In the genomic region with DNA sequence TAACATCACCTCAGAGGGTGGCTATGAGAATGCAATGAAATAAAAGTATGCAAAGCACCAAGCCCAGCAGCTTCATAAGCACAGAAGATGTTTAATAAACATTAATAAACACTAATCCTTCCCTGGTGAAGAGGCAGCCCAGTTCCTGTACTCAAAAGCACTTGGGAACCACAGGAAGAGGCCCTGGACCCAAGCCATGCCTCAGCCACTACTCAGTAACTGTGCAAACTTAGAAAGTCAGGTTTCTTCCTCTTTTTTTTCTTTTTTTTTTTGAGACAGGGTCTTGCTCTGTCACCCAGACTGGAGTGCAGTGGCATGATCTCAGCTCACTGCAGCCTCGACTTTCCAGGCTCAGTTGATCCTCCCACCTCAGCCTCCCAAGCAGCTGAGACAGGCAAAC, we compare ENCODE assay signal across 11 cellular contexts. TPM values are rescaled to one million over a fixed set of nuclear protein-coding genes. Genes with fewer than 3 reads are reported as not detected.
A peak's percentile ranks its signal among the peaks of the same experiment; 100 is the strongest.
DNase-seq lines count a peak whose midpoint lies in the region; ATAC-seq and TF ChIP-seq lines count a peak whose summit lies in the region.
"Had no signal": no experiment of that assay in that cellular context is flagged by ENCODE, and none has a peak within 500 bp of the region (broad histone marks: within the 10 kb centered on the region; RNA-seq: fewer than 3 reads in every experiment).

No MANE protein-coding gene starts in this region.

- no peaks in the 10 kb centered on the region for H3K36me3 Mint-ChIP-seq in natural killer cell
- H3K36me3 Mint-ChIP-seq in natural killer cell treated with Interleukin-12 subunit alpha and Interleukin-12 subunit beta and Interleukin-15 and Interleukin-18, amount 100 ng/mL, for 72 hours, result no peaks in the 10 kb centered on the region

- no peak for ATAC-seq in natural killer cell
- ATAC-seq in natural killer cell treated with Interleukin-12 subunit alpha and Interleukin-12 subunit beta and Interleukin-15 and Interleukin-18, amount 100 ng/mL, for 72 hours, result no peak

- H3K9me3 ChIP-seq in fibroblast of lung (ENCODE audit: control insufficient read depth, insufficient read depth, low read depth, low read length), result no peaks in the 10 kb centered on the region
- no peaks in the 10 kb centered on the region for H3K9me3 ChIP-seq in transverse colon
- H3K9me3 ChIP-seq in uterus, result no peaks in the 10 kb centered on the region
- H3K9me3 ChIP-seq: Caco-2 had no signal

- WGBS in transverse colon (ENCODE audit: low coverage in 1 of 2), 2 donors, result 29 to 61% methylated on average over 1 of the region's 1 CpG

- no peaks in the 10 kb centered on the region for H4K20me1 ChIP-seq in fibroblast of lung (ENCODE audit: control insufficient read depth, extremely low read depth, insufficient read depth, low read length)

- DNase-seq in natural killer cell, result no peak
- DNase-seq in natural killer cell treated with Interleukin-12 subunit alpha and Interleukin-12 subunit beta and Interleukin-15 and Interleukin-18, amount 100 ng/mL, for 72 hours (ENCODE audit: low spot score), result no peak
- peak; percentile 73 for DNase-seq in OCI-M1 (lab: John Stamatoyannopoulos, UW)
- peak; percentile 39 to 45 for DNase-seq in fibroblast of lung (ENCODE audit: low read depth in 2 of 2)
- no peak for DNase-seq in transverse colon
- no peak for DNase-seq in uterus
- no peak for DNase-seq in stimulated activated CD4-positive, alpha-beta T cell treated with anti-CD3 and anti-CD28 coated beads, Interleukin-2, amount 100 ng/mL, for 48 hours
- no peak for DNase-seq in anterior cingulate cortex (lab: John Stamatoyannopoulos, UW)
- DNase-seq: Caco-2, hypothalamus, NCI-H1417 had no signal

- H3K4me1 ChIP-seq in fibroblast of lung (ENCODE audit: control insufficient read depth, extremely low read depth, insufficient read depth, low read length) (peaks cover 43% of the 10 kb centered on the region), transverse colon (peaks cover 29 to 92% (median 51%) of the 10 kb centered on the region in 4 donors), uterus (peaks cover 0 to 11% of the 10 kb centered on the region in 2 donors)

- TF ChIP-seq CTCF in natural killer cell (IDR thresholded peaks at IDR 0.05) (no peak), fibroblast of lung (conservative IDR thresholded peaks at IDR 0.05 in 1 of 2, IDR thresholded peaks at IDR 0.05 in 1 of 2; ENCODE audit: low read depth in 1 of 2, low read length in 2 of 2) (no peak), transverse colon (IDR thresholded peaks at IDR 0.05) (no peak), uterus (IDR thresholded peaks at IDR 0.05) (no peak)

- H2AFZ ChIP-seq in fibroblast of lung (ENCODE audit: low read length), result no peak overlapping the region

- peaks cover 97% of the 10 kb centered on the region for H3K79me2 ChIP-seq in fibroblast of lung (ENCODE audit: control insufficient read depth, insufficient read depth, low read length)

- H3K4me2 ChIP-seq in fibroblast of lung (ENCODE audit: extremely low read depth, insufficient read depth, low read length), result no peak overlapping the region

- H3K9me3 Mint-ChIP-seq in natural killer cell, result no peaks in the 10 kb centered on the region
- no peaks in the 10 kb centered on the region for H3K9me3 Mint-ChIP-seq in natural killer cell treated with Interleukin-12 subunit alpha and Interleukin-12 subunit beta and Interleukin-15 and Interleukin-18, amount 100 ng/mL, for 72 hours

- H3K27ac Mint-ChIP-seq in natural killer cell, result peak overlapping the region; percentile 31 to 70
- H3K27ac Mint-ChIP-seq in natural killer cell treated with Interleukin-12 subunit alpha and Interleukin-12 subunit beta and Interleukin-15 and Interleukin-18, amount 100 ng/mL, for 72 hours, result no peak overlapping the region

- H3K27me3 Mint-ChIP-seq in natural killer cell (ENCODE audit: low read depth in 2 of 2), result no peaks in the 10 kb centered on the region
- no peaks in the 10 kb centered on the region for H3K27me3 Mint-ChIP-seq in natural killer cell treated with Interleukin-12 subunit alpha and Interleukin-12 subunit beta and Interleukin-15 and Interleukin-18, amount 100 ng/mL, for 72 hours

- H3K27ac ChIP-seq in fibroblast of lung (ENCODE audit: insufficient read depth, low read length) (peak overlapping the region; percentile 1), transverse colon (peak overlapping the region; percentile 2 to 95 (median 16)), uterus (peak overlapping the region in 1 of 2 donors; percentile 24)

- H3K4me3 Mint-ChIP-seq in natural killer cell, result no peak overlapping the region
- no peak overlapping the region for H3K4me3 Mint-ChIP-seq in natural killer cell treated with Interleukin-12 subunit alpha and Interleukin-12 subunit beta and Interleukin-15 and Interleukin-18, amount 100 ng/mL, for 72 hours

- H3K4me1 Mint-ChIP-seq in natural killer cell, result peaks cover 64 to 72% of the 10 kb centered on the region in 2 donors
- H3K4me1 Mint-ChIP-seq in natural killer cell treated with Interleukin-12 subunit alpha and Interleukin-12 subunit beta and Interleukin-15 and Interleukin-18, amount 100 ng/mL, for 72 hours (ENCODE audit: low read depth in 2 of 2), result peaks cover 55% of the 10 kb centered on the region in 2 donors

- no peak overlapping the region for H3K4me3 ChIP-seq in fibroblast of lung (replicated peaks in 1 of 4; ENCODE audit: control extremely low read depth in 1 of 4, insufficient read depth in 1 of 4, low read depth in 3 of 4, low read length in 4 of 4)
- H3K4me3 ChIP-seq in transverse colon, result no peak overlapping the region
- no peak overlapping the region for H3K4me3 ChIP-seq in uterus

- TF ChIP-seq POLR2A in transverse colon (IDR thresholded peaks at IDR 0.05) (no peak), uterus (IDR thresholded peaks at IDR 0.05) (no peak)

- no peaks in the 10 kb centered on the region for H3K36me3 ChIP-seq in fibroblast of lung (ENCODE audit: control insufficient read depth, insufficient read depth, low read length)
- no peaks in the 10 kb centered on the region for H3K36me3 ChIP-seq in transverse colon
- no peaks in the 10 kb centered on the region for H3K36me3 ChIP-seq in uterus

- H3K27me3 ChIP-seq in fibroblast of lung (ENCODE audit: control insufficient read depth, insufficient read depth, low read length), result no peaks in the 10 kb centered on the region
- no peaks in the 10 kb centered on the region for H3K27me3 ChIP-seq in transverse colon
- H3K27me3 ChIP-seq in uterus, result no peaks in the 10 kb centered on the region

- in situ Hi-C loops in transverse colon (cut with MboI; ENCODE audit: low pct_ligation_motif_present in 1 of 4, low pct_unique_long_range_greater_than_20kb in 1 of 4, low sequenced_read_pairs in 3 of 4), result no loop called here

- no peak overlapping the region for H3K9ac ChIP-seq in fibroblast of lung (ENCODE audit: insufficient read depth, low read length)

- TF ChIP-seq EP300 in transverse colon (IDR thresholded peaks at IDR 0.05; ENCODE audit: low read depth), result no peak

- intact Hi-C loops in natural killer cell (cut with micrococcal nuclease), result no loop called here
- intact Hi-C loops in transverse colon (cut with DNase I; ENCODE audit: low total_unique reads), result no loop called here
- intact Hi-C loops in uterus (cut with DNase I; ENCODE audit: low total_unique reads), result no loop called here

RNA-seq across cellular contexts. Expression of gene ARHGAP17, which starts 5.3 kb away (rescaled TPM):
- total RNA-seq in natural killer cell, result 10 to 100 TPM; 67.0 to 85.7 (median 84.7) TPM
- total RNA-seq in natural killer cell treated with Interleukin-12 subunit alpha and Interleukin-12 subunit beta and Interleukin-15 and Interleukin-18, amount 100 ng/mL, for 72 hours, result 10 to 100 TPM; 67.2 to 83.5 TPM
- total RNA-seq in fibroblast of lung, result 24.7 and 43.4 TPM in 2 replicates
- 60.0 and 61.6 TPM in 2 replicates for polyA plus RNA-seq in fibroblast of lung
- polyA plus RNA-seq in fibroblast of lung (2012), result 90.7 and 110 TPM in 2 replicates
- polyA minus RNA-seq in fibroblast of lung (ENCODE audit: low replicate concordance), result 91.7 and 92.6 TPM in 2 replicates
- total RNA-seq in transverse colon, result 100 to 1,000 TPM in 3 of 4 donors, 10 to 100 TPM in 1; 60.9 to 141 (median 102) TPM
- total RNA-seq in uterus, result 100 to 1,000 TPM in 1 of 4 donors, 10 to 100 TPM in 3; 50.3 to 123 (median 82.5) TPM

Comparison
In these comparisons a context has a peak if more than half of its experiments do, and no peak if none do; other contexts are left out.
1. H3K27ac Mint-ChIP-seq: peak in natural killer cell (2 of 2); none in natural killer cell treated with Interleukin-12 subunit alpha and Interleukin-12 subunit beta and Interleukin-15 and Interleukin-18, amount 100 ng/mL, for 72 hours (0 of 2).
2. DNase-seq: peak in OCI-M1 (single experiment) and fibroblast of lung (2 of 2); none in natural killer cell (single experiment), natural killer cell treated with Interleukin-12 subunit alpha and Interleukin-12 subunit beta and Interleukin-15 and Interleukin-18, amount 100 ng/mL, for 72 hours (single experiment), transverse colon (single experiment), uterus (0 of 2), stimulated activated CD4-positive, alpha-beta T cell treated with anti-CD3 and anti-CD28 coated beads, Interleukin-2, amount 100 ng/mL, for 48 hours (0 of 2) and anterior cingulate cortex (0 of 58).